Comparison of ENCODE assay signal across 15 cellular contexts in genomic region chr2:221975151-221975550, GRCh38.
DNase-seq lines count a peak whose midpoint lies in the region; ATAC-seq lines count a peak whose summit lies in the region.
"Had no signal": no experiment of that assay in that cellular context is flagged by ENCODE, and none has a peak within 500 bp of the region (broad histone marks: within the 10 kb centered on the region; RNA-seq: fewer than 3 reads in every experiment).

No MANE protein-coding gene starts in this region.

- no peak for ATAC-seq in HG03460 (IDR thresholded peaks at IDR 0.05; ENCODE audit: unreplicated experiment)
- ATAC-seq: CD8-positive, alpha-beta T cell; HCT116 had no signal

- peak; percentile 3 to 5 for DNase-seq in NOMO-1 (lab: John Stamatoyannopoulos, UW; ENCODE audit: unreplicated experiment in 2 of 2)
- DNase-seq in NOMO-1 treated with dmso at 0.1 percent for 144 hours (lab: John Stamatoyannopoulos, UW; ENCODE audit: unreplicated experiment), result no peak
- DNase-seq in NOMO-1 treated with DMSO at 0.1 percent for 48 hours (lab: John Stamatoyannopoulos, UW; ENCODE audit: unreplicated experiment), result peak; percentile 20
- DNase-seq in myocyte (ENCODE audit: low read depth), result peak; percentile 49
- no peak for DNase-seq in SW 1271 (lab: John Stamatoyannopoulos, UW)
- DNase-seq in NCI-H2107 (lab: John Stamatoyannopoulos, UW), result no peak
- DNase-seq: Caco-2; CD4-positive, CD25-positive, alpha-beta regulatory T cell; CD8-positive, alpha-beta T cell; DMS153; DND-41; GOT3; H9 had no signal

Comparison
In these comparisons a context has a peak if more than half of its experiments do, and no peak if none do; other contexts are left out.
1. DNase-seq: peak in NOMO-1 (2 of 2), NOMO-1 treated with DMSO at 0.1 percent for 48 hours (single experiment) and myocyte (single experiment); none in NOMO-1 treated with dmso at 0.1 percent for 144 hours (single experiment), SW 1271 (0 of 2) and NCI-H2107 (single experiment).